22 cellular contexts compared by ENCODE assay signal in the genomic region with DNA sequence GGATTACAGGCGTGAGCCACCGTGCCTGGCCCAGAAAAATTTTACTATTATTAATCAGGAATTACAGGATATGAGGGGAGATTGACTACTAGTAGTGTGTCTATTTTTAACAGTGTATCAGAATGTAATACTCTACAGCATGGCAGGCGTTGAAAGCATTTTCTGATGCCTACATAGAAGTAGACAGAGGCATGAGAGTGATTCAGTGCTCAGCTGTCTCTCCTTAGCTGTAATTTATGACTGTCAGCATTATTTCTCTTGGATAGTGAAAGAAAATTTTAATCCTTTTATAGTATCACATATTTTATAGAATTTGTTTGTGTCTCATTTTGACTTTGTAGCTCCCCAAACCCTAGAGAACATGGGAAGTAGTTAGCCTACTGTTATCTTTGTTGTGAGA. TPM values are rescaled to one million over a fixed set of nuclear protein-coding genes. Genes with fewer than 3 reads are reported as not detected.
DNase-seq lines count a peak whose midpoint lies in the region; ATAC-seq, FAIRE-seq and TF ChIP-seq lines count a peak whose summit lies in the region.
"Had no signal": no experiment of that assay in that cellular context is flagged by ENCODE, and none has a peak within 500 bp of the region (broad histone marks: within the 10 kb centered on the region; RNA-seq: fewer than 3 reads in every experiment).

No MANE protein-coding gene starts in this region.

- in situ Hi-C loops in transverse colon (cut with MboI; ENCODE audit: low pct_ligation_motif_present in 1 of 4, low pct_unique_long_range_greater_than_20kb in 1 of 4, low sequenced_read_pairs in 3 of 4) = no loop called here

- TF ChIP-seq EP300 in SK-N-SH (IDR thresholded peaks at IDR 0.05; ENCODE audit: borderline replicate concordance in 1 of 2, low read depth in 1 of 2, low read length in 1 of 2) (no peak), transverse colon (IDR thresholded peaks at IDR 0.05; ENCODE audit: low read depth) (no peak)

- H3K36me3 ChIP-seq in SK-N-SH (replicated peaks in 1 of 2; ENCODE audit: control insufficient read depth in 1 of 2, insufficient read depth in 2 of 2, low read length in 1 of 2) (no peaks in the 10 kb centered on the region), skeletal muscle satellite cell (ENCODE audit: insufficient read depth, low read length) (no peaks in the 10 kb centered on the region), kidney (ENCODE audit: control insufficient read depth in 1 of 2, insufficient read depth in 2 of 2, low read length in 2 of 2) (no peaks in the 10 kb centered on the region), transverse colon (no peaks in the 10 kb centered on the region)
- H3K36me3 ChIP-seq: BLaER1 treated with 17β-estradiol and CSF1 and Interleukin-3, amounts not matched to agents 10 nM and 100 nM; Peyer's patch had no signal

- TF ChIP-seq RAD21 in SK-N-SH (IDR thresholded peaks at IDR 0.05; ENCODE audit: low read length) = no peak

- TF ChIP-seq POLR2A in transverse colon (IDR thresholded peaks at IDR 0.05) = no peak

- ATAC-seq in left cardiac atrium (peak; percentile 50 to 82), HG03571 (IDR thresholded peaks at IDR 0.05; ENCODE audit: unreplicated experiment) (no peak)
- ATAC-seq: activated T-helper 17 cell treated with anti-CD3 and anti-CD28 coated beads, Interleukin-2, amount 50 U/mL, for 72 hours; left colon; naive thymus-derived CD4-positive, alpha-beta T cell had no signal

- H3K79me2 ChIP-seq in SK-N-SH (ENCODE audit: insufficient read depth) = no peaks in the 10 kb centered on the region

- H3K4me1 ChIP-seq in SK-N-SH (ENCODE audit: control insufficient read depth in 1 of 2, insufficient read depth in 2 of 2, low read depth in 1 of 2, low read length in 1 of 2) (peaks cover 6 to 18% of the 10 kb centered on the region in 2 experiments; a peak in 2 of 4 replicates), skeletal muscle satellite cell (ENCODE audit: control insufficient read depth, insufficient read depth, low read length) (peaks cover 48% of the 10 kb centered on the region), kidney (ENCODE audit: control insufficient read depth in 1 of 2, insufficient read depth in 1 of 2, low read depth in 1 of 2, low read length in 2 of 2) (no peaks in the 10 kb centered on the region), transverse colon (peaks cover 0 to 6% (median 2%) of the 10 kb centered on the region in 4 donors)

- CTCF ChIA-PET in SK-N-SH (lab: Yijun Ruan, JAX) = interaction anchor here (1.0 kb wide), 1 partner anchor 19 kb away, joined by 4 read pairs; no protein-coding TSS in a partner anchor

- H3K4me3 ChIP-seq in SK-N-SH (ENCODE audit: low read depth in 2 of 2, low read length in 1 of 2) (no peak overlapping the region), skeletal muscle satellite cell (ENCODE audit: low read length) (peak overlapping the region; percentile 49), kidney (ENCODE audit: low read length in 2 of 2) (no peak overlapping the region), transverse colon (no peak overlapping the region)
- H3K4me3 ChIP-seq: BLaER1 treated with 17β-estradiol and CSF1 and Interleukin-3, amounts not matched to agents 10 nM and 100 nM; Peyer's patch had no signal

- H3K4me2 ChIP-seq in SK-N-SH (peak overlapping the region; percentile 32; the same call in 1 of the 2 replicates), skeletal muscle satellite cell (ENCODE audit: low read length) (peak overlapping the region; percentile 73)
- H3K4me2 ChIP-seq: BLaER1 treated with 17β-estradiol and CSF1 and Interleukin-3, amounts not matched to agents 10 nM and 100 nM had no signal

- H2AFZ ChIP-seq in SK-N-SH (ENCODE audit: low read depth) = no peak overlapping the region

- no peak for TF ChIP-seq CTCF in SK-N-SH (IDR thresholded peaks at IDR 0.05)
- no peak for TF ChIP-seq CTCF in kidney (IDR thresholded peaks at IDR 0.05; ENCODE audit: borderline replicate concordance, extremely low read depth, insufficient read depth)
- TF ChIP-seq CTCF in transverse colon (IDR thresholded peaks at IDR 0.05) = no peak

- H4K20me1 ChIP-seq in SK-N-SH (ENCODE audit: insufficient read depth) = no peaks in the 10 kb centered on the region
- H4K20me1 ChIP-seq: BLaER1 treated with 17β-estradiol and CSF1 and Interleukin-3, amounts not matched to agents 10 nM and 100 nM had no signal

- no peaks in the 10 kb centered on the region for H3K9me2 ChIP-seq in SK-N-SH

- POLR2A ChIA-PET in SK-N-SH (lab: Yijun Ruan, JAX) = no interaction called here

- intact Hi-C loops in left cardiac atrium (cut with DNase I) (no loop called here), kidney (cut with DNase I) (no loop called here), transverse colon (cut with DNase I; ENCODE audit: low total_unique reads) (no loop called here)

- H3K27me3 ChIP-seq in SK-N-SH (ENCODE audit: insufficient read depth) = no peaks in the 10 kb centered on the region
- H3K27me3 ChIP-seq in skeletal muscle satellite cell (ENCODE audit: control insufficient read depth, insufficient read depth, low read length) = no peaks in the 10 kb centered on the region
- no peaks in the 10 kb centered on the region for H3K27me3 ChIP-seq in transverse colon
- H3K27me3 ChIP-seq: BLaER1 treated with 17β-estradiol and CSF1 and Interleukin-3, amounts not matched to agents 10 nM and 100 nM; Peyer's patch had no signal

- DNase-seq in HCEC 1CT (peak; percentile 19), SK-N-SH (no peak), left cardiac atrium (no peak), kidney (no peak), COR-L47 (lab: John Stamatoyannopoulos, UW) (no peak), transverse colon (no peak)
- DNase-seq: activated CD4-positive, CD25-positive, alpha-beta regulatory T cell; amniotic stem cell; DMS153; hypothalamus; left colon; naive thymus-derived CD4-positive, alpha-beta T cell; NCI-H2081; NCI-H524; Peyer's patch; substantia nigra; T-helper 1 cell had no signal

- H3K27ac ChIP-seq in SK-N-SH (ENCODE audit: low read depth in 2 of 2, low read length in 1 of 2) (peak overlapping the region in 1 of 2 experiments; percentile 58; a peak in 3 of 4 replicates), kidney (ENCODE audit: low read depth in 2 of 2, low read length in 2 of 2) (no peak overlapping the region), transverse colon (no peak overlapping the region)
- H3K27ac ChIP-seq: BLaER1 treated with 17β-estradiol and CSF1 and Interleukin-3, amounts not matched to agents 10 nM and 100 nM had no signal

- no peaks in the 10 kb centered on the region for H3K9me3 ChIP-seq in SK-N-SH
- no peaks in the 10 kb centered on the region for H3K9me3 ChIP-seq in skeletal muscle satellite cell (replicated peaks; ENCODE audit: low read length)
- no peaks in the 10 kb centered on the region for H3K9me3 ChIP-seq in kidney (ENCODE audit: control insufficient read depth in 1 of 2, low read length in 2 of 2)
- H3K9me3 ChIP-seq in transverse colon = no peaks in the 10 kb centered on the region
- H3K9me3 ChIP-seq: Peyer's patch had no signal

- peaks cover 19% of the 10 kb centered on the region for H3F3A ChIP-seq in SK-N-SH (replicated peaks; ENCODE audit: insufficient read depth)

- no peak overlapping the region for H3K9ac ChIP-seq in SK-N-SH
- peak overlapping the region; percentile 68 for H3K9ac ChIP-seq in skeletal muscle satellite cell (ENCODE audit: low read depth, low read length)
- H3K9ac ChIP-seq in kidney (ENCODE audit: low read length in 2 of 2) = no peak overlapping the region
- H3K9ac ChIP-seq: BLaER1 treated with 17β-estradiol and CSF1 and Interleukin-3, amounts not matched to agents 10 nM and 100 nM had no signal

- WGBS in SK-N-SH (ENCODE audit: low lambda C conversion rate) = 81% methylated on average over 3 of the region's 3 CpGs
- WGBS in transverse colon (ENCODE audit: low coverage in 1 of 2), 2 donors = 93 to 100% methylated on average over 1 to 3 of the region's 3 CpGs

- no peak for FAIRE-seq in kidney (lab: Jason Lieb, UNC)

TF ChIP-seq in SK-N-SH, 30 proteins besides CTCF, POLR2A, EP300 and RAD21:
- TF ChIP-seq FOXJ3 (CRISPR knock-in tag; IDR thresholded peaks at IDR 0.05) (no peak), TCF12 (IDR thresholded peaks at IDR 0.05) (0 out of 2 replicates have a peak, but pooled peaks have one; percentile 21)
- TF ChIP-seq, protein P1, sequence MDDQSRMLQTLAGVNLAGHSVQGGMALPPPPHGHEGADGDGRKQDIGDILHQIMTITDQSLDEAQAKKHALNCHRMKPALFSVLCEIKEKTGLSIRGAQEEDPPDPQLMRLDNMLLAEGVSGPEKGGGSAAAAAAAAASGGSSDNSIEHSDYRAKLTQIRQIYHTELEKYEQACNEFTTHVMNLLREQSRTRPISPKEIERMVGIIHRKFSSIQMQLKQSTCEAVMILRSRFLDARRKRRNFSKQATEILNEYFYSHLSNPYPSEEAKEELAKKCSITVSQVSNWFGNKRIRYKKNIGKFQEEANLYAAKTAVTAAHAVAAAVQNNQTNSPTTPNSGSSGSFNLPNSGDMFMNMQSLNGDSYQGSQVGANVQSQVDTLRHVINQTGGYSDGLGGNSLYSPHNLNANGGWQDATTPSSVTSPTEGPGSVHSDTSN (IDR thresholded peaks at IDR 0.05) = peak; percentile 66

RNA-seq across cellular contexts. Expression of a gene that starts 20.7 kb away (rescaled TPM):
- 1.4 and 1.6 TPM in 2 replicates for polyA plus RNA-seq in SK-N-SH (2012; rRNA removed)
- polyA plus RNA-seq in SK-N-SH (2012; cell fraction: cytosol; rRNA removed) = 1.2 and 1.5 TPM in 2 replicates
- polyA plus RNA-seq in SK-N-SH (2012; cell fraction: nucleus; rRNA removed) = 0.77 and 1.2 TPM in 2 replicates
- total RNA-seq in left cardiac atrium = 10 to 100 TPM; 30.2 to 38.3 TPM
- total RNA-seq in skeletal muscle satellite cell (2012; rRNA removed) = 28.4 and 41.8 TPM in 2 replicates
- total RNA-seq in kidney = 94.7 TPM
- 78.1 TPM for polyA plus RNA-seq in kidney (ENCODE audit: insufficient read depth, low read depth, low replicate concordance)
- 10 to 100 TPM in 2 of 4 donors, 1 to 10 TPM in 2; 4.2 to 32.0 (median 12.6) TPM for total RNA-seq in transverse colon
- total RNA-seq: activated CD8-positive, alpha-beta memory T cell treated with anti-CD3 and anti-CD28 coated beads for 36 hours had no signal
- polyA plus RNA-seq: naive thymus-derived CD4-positive, alpha-beta T cell had no signal
